17 cellular contexts compared by ENCODE assay signal in genomic region chr14:97382616-97383226, GRCh38.
"Had no signal": no experiment of that assay in that cellular context is flagged by ENCODE, and none has a peak within 500 bp of the region (broad histone marks: within the 10 kb centered on the region; RNA-seq: fewer than 3 reads in every experiment).

No MANE protein-coding gene starts in this region.

- H3K27me3 ChIP-seq: right atrium auricular region, thyroid gland had no signal

- H3K27me3 Mint-ChIP-seq: activated B cell treated with CpG ODN at 0.5 μM for 24 hours; activated CD4-positive, alpha-beta memory T cell treated with anti-CD3 and anti-CD28 coated beads for 36 hours; activated naive CD8-positive, alpha-beta T cell; memory B cell had no signal

- H3K36me3 Mint-ChIP-seq: memory B cell had no signal

- H3K9me3 Mint-ChIP-seq: activated B cell treated with CpG ODN at 0.5 μM for 24 hours, memory B cell had no signal

- H3K4me3 ChIP-seq: esophagus squamous epithelium, heart right ventricle, right atrium auricular region, thyroid gland had no signal

- H3K27ac ChIP-seq: esophagus squamous epithelium, heart right ventricle, right atrium auricular region, thyroid gland had no signal

- H3K4me1 Mint-ChIP-seq: activated B cell treated with CpG ODN at 0.5 μM for 24 hours, memory B cell had no signal

- H3K4me3 Mint-ChIP-seq: activated B cell treated with CpG ODN at 0.5 μM for 24 hours; activated CD4-positive, alpha-beta memory T cell treated with anti-CD3 and anti-CD28 coated beads for 36 hours; activated naive CD8-positive, alpha-beta T cell; memory B cell; neural crest cell had no signal

- H3K36me3 ChIP-seq: esophagus squamous epithelium, heart right ventricle, right atrium auricular region, thyroid gland had no signal

- ATAC-seq: heart right ventricle had no signal

- H3K27ac Mint-ChIP-seq: activated B cell treated with CpG ODN at 0.5 μM for 24 hours; activated CD4-positive, alpha-beta memory T cell treated with anti-CD3 and anti-CD28 coated beads for 36 hours; memory B cell; progenitor cell of endocrine pancreas had no signal

- H3K4me1 ChIP-seq: heart right ventricle, right atrium auricular region, thyroid gland had no signal

- H3K9me3 ChIP-seq: esophagus squamous epithelium, thyroid gland had no signal

- DNase-seq: activated B cell treated with CpG ODN at 0.5 μM for 24 hours; activated CD4-positive, alpha-beta memory T cell treated with anti-CD3 and anti-CD28 coated beads for 36 hours; activated CD4-positive, alpha-beta T cell treated with anti-CD3 and anti-CD28 coated beads for 4 hours; activated T-cell treated with anti-CD3 and anti-CD28 coated beads for 4 hours; cerebellar nuclear complex; effector CD4-positive, alpha-beta T cell; esophagus squamous epithelium; heart right ventricle; stimulated activated CD4-positive, alpha-beta T cell treated with anti-CD3 and anti-CD28 coated beads, Interleukin-12 subunit alpha, Interleukin-12 subunit beta, amount 100 ng/mL, for 4 hours; stimulated activated CD4-positive, alpha-beta T cell treated with anti-CD3 and anti-CD28 coated beads, Interleukin-1b, Interleukin-23, amount 100 ng/mL, for 48 hours; stimulated activated naive CD4-positive, alpha-beta T cell treated with Interleukin-2 at 50 U/mL for 16 hours; thyroid gland had no signal
